Comparison of ENCODE assay signal across 10 cellular contexts in the genomic region with DNA sequence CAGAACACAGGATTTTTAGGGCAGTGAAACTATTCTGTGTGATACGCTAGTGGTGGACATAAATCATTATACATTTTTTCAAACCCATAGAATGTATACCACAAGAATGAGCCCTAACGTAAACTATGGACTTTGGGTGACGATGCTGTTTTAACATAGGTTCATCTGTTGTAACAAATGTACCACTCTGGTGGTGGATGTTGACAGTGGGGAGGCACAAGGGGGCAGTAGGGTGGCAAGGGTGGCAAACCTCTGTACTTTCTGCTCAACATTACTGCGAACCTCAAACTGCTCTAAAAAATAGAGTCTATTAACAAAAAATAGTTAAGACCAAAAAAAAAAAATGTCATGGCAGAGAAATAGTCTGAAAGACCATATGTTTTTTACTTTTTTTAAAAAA. TPM values are rescaled to one million over a fixed set of nuclear protein-coding genes. Genes with fewer than 3 reads are reported as not detected.
A peak's percentile ranks its signal among the peaks of the same experiment; 100 is the strongest.
DNase-seq lines count a peak whose midpoint lies in the region; ATAC-seq and TF ChIP-seq lines count a peak whose summit lies in the region.
"Had no signal": no experiment of that assay in that cellular context is flagged by ENCODE, and none has a peak within 500 bp of the region (broad histone marks: within the 10 kb centered on the region; RNA-seq: fewer than 3 reads in every experiment).

No MANE protein-coding gene starts in this region.

- POLR2A ChIA-PET in CD8-positive, alpha-beta T cell (lab: Charles Lee), result interaction anchor here (0.5 to 1.7 kb wide), 5 partner anchors 9 to 89 kb away, joined by 3 to 14 read pairs (median 4); partner anchors contain the start of gene MVB12B

- H3K79me2 ChIP-seq in OCI-LY1 (ENCODE audit: insufficient read depth, low read length), result no peaks in the 10 kb centered on the region

- no peaks in the 10 kb centered on the region for H3K9me3 Mint-ChIP-seq in CD8-positive, alpha-beta T cell
- H3K9me3 Mint-ChIP-seq in natural killer cell, result no peaks in the 10 kb centered on the region
- H3K9me3 Mint-ChIP-seq in type B pancreatic cell, result no peaks in the 10 kb centered on the region
- H3K9me3 Mint-ChIP-seq: natural killer cell treated with Interleukin-12 subunit alpha and Interleukin-12 subunit beta and Interleukin-15 and Interleukin-18, amount 100 ng/mL, for 72 hours had no signal

- no peaks in the 10 kb centered on the region for H3K27me3 Mint-ChIP-seq in CD8-positive, alpha-beta T cell (ENCODE audit: low read depth)
- peaks cover 0 to 4% of the 10 kb centered on the region in 2 donors for H3K27me3 Mint-ChIP-seq in natural killer cell (ENCODE audit: low read depth in 2 of 2)
- H3K27me3 Mint-ChIP-seq in type B pancreatic cell, result no peaks in the 10 kb centered on the region

- CTCF ChIA-PET in CD8-positive, alpha-beta T cell (lab: Charles Lee), result interaction anchor here (0.6 to 13.2 kb wide), 40 partner anchors 9 to 1002 kb away, joined by 3 to 182 read pairs (median 4); partner anchors contain the start of gene MVB12B

- intact Hi-C loops in CD8-positive, alpha-beta T cell (cut with DNase I, micrococcal nuclease), result loop anchor here (1.0 kb wide), 2 partner anchors 81 to 174 kb away; no protein-coding TSS in a partner anchor
- intact Hi-C loops in natural killer cell (cut with micrococcal nuclease), result loop anchor here (2.0 kb wide), 1 partner anchor 173 kb away; no protein-coding TSS in a partner anchor

- H3K9ac ChIP-seq in OCI-LY1 (ENCODE audit: low read length), result no peak overlapping the region

- no peaks in the 10 kb centered on the region for H4K20me1 ChIP-seq in OCI-LY1 (ENCODE audit: insufficient read depth, low read length)

- H3K27ac ChIP-seq in CD8-positive, alpha-beta T cell (ENCODE audit: low read depth, low read length), result no peak overlapping the region
- H3K27ac ChIP-seq in OCI-LY1 (ENCODE audit: low read depth, low read length, poor library complexity, severe bottlenecking), result no peak overlapping the region

- no peaks in the 10 kb centered on the region for H3K9me2 ChIP-seq in OCI-LY1 (ENCODE audit: low read depth, low read length)

- H3K4me2 ChIP-seq in OCI-LY1 (ENCODE audit: low read length), result no peak overlapping the region

- no peaks in the 10 kb centered on the region for H3K9me3 ChIP-seq in CD8-positive, alpha-beta T cell (ENCODE audit: low read length)
- H3K9me3 ChIP-seq in OCI-LY1 (ENCODE audit: low read length), result 0 out of 2 replicates have a peak, but pooled peaks cover 3% of the 10 kb centered on the region

- peaks cover 3% of the 10 kb centered on the region for H3K4me1 ChIP-seq in CD8-positive, alpha-beta T cell (ENCODE audit: insufficient read depth, low read length)
- no peaks in the 10 kb centered on the region for H3K4me1 ChIP-seq in OCI-LY1 (ENCODE audit: insufficient read depth, low read length, severe bottlenecking)

- H3K4me1 Mint-ChIP-seq in CD8-positive, alpha-beta T cell (ENCODE audit: low read depth), result peaks cover 14% of the 10 kb centered on the region
- H3K4me1 Mint-ChIP-seq in natural killer cell (no peaks in the 10 kb centered on the region), type B pancreatic cell (ENCODE audit: unreplicated experiment) (no peaks in the 10 kb centered on the region)

- no peaks in the 10 kb centered on the region for H3K27me3 ChIP-seq in CD8-positive, alpha-beta T cell (ENCODE audit: insufficient read depth, low read length)
- H3K27me3 ChIP-seq in OCI-LY1 (ENCODE audit: insufficient read depth, low read length), result no peaks in the 10 kb centered on the region

- no peak overlapping the region for H3K4me3 Mint-ChIP-seq in CD8-positive, alpha-beta T cell
- H3K4me3 Mint-ChIP-seq in natural killer cell (no peak overlapping the region), type B pancreatic cell (no peak overlapping the region)
- H3K4me3 Mint-ChIP-seq: natural killer cell treated with Interleukin-12 subunit alpha and Interleukin-12 subunit beta and Interleukin-15 and Interleukin-18, amount 100 ng/mL, for 72 hours had no signal

- H3K36me3 Mint-ChIP-seq in CD8-positive, alpha-beta T cell, result no peaks in the 10 kb centered on the region
- H3K36me3 Mint-ChIP-seq in natural killer cell (no peaks in the 10 kb centered on the region), type B pancreatic cell (no peaks in the 10 kb centered on the region)
- H3K36me3 Mint-ChIP-seq: natural killer cell treated with Interleukin-12 subunit alpha and Interleukin-12 subunit beta and Interleukin-15 and Interleukin-18, amount 100 ng/mL, for 72 hours had no signal

- H3F3A ChIP-seq in OCI-LY1 (ENCODE audit: insufficient read depth, low read length), result no peaks in the 10 kb centered on the region

- no peak overlapping the region for H3K4me3 ChIP-seq in CD8-positive, alpha-beta T cell (ENCODE audit: low read depth, low read length)
- H3K4me3 ChIP-seq in OCI-LY1 (ENCODE audit: low read depth, low read length, poor library complexity, severe bottlenecking), result no peak overlapping the region

- H3K36me3 ChIP-seq in CD8-positive, alpha-beta T cell (ENCODE audit: insufficient read depth, low read length), result no peaks in the 10 kb centered on the region
- no peaks in the 10 kb centered on the region; the same call in 1 of the 2 replicates for H3K36me3 ChIP-seq in OCI-LY1 (ENCODE audit: insufficient read depth, low read length)

- peak; percentile 30 to 73 (median 53) for DNase-seq in CD8-positive, alpha-beta T cell
- peak; percentile 23 for DNase-seq in central memory CD4-positive, alpha-beta T cell
- DNase-seq in natural killer cell (no peak), type B pancreatic cell (ENCODE audit: extremely low spot score, unreplicated experiment) (no peak), NCI-H2081 treated with DMSO at 0.1 percent for 48 hours (lab: John Stamatoyannopoulos, UW) (no peak)
- DNase-seq: NCI-H187 treated with DMSO at 0.1 percent for 48 hours had no signal

- H2AFZ ChIP-seq in OCI-LY1 (ENCODE audit: low read length), result no peak overlapping the region

- peak; percentile 92 for ATAC-seq in CD8-positive, alpha-beta T cell
- peak in 2 of 3 donors; percentile 59 to 67 for ATAC-seq in natural killer cell
- ATAC-seq in HG03565 (IDR thresholded peaks at IDR 0.05; ENCODE audit: unreplicated experiment), result no peak
- no peak for ATAC-seq in GM21447 (IDR thresholded peaks at IDR 0.05; ENCODE audit: unreplicated experiment)

- no peak overlapping the region for H3K27ac Mint-ChIP-seq in CD8-positive, alpha-beta T cell
- H3K27ac Mint-ChIP-seq in natural killer cell, result no peak overlapping the region
- no peak overlapping the region for H3K27ac Mint-ChIP-seq in type B pancreatic cell

- TF ChIP-seq CTCF in CD8-positive, alpha-beta T cell (IDR thresholded peaks at IDR 0.05), result peak; percentile 71
- peak; percentile 45 for TF ChIP-seq CTCF in OCI-LY1 (IDR thresholded peaks at IDR 0.05; ENCODE audit: low read length)
- TF ChIP-seq CTCF in natural killer cell (IDR thresholded peaks at IDR 0.05), result peak; percentile 23
- no peak for TF ChIP-seq CTCF in type B pancreatic cell (conservative IDR thresholded peaks at IDR 0.05)

RNA-seq across cellular contexts. Expression of gene MVB12B, which starts 9.1 kb away (rescaled TPM):
- total RNA-seq in CD8-positive, alpha-beta T cell, result 10 to 100 TPM; 25.7 to 26.9 TPM
- total RNA-seq in natural killer cell, result 10 to 100 TPM in 1 of 3 donors, 1 to 10 TPM in 2; 2.0 to 13.0 (median 7.8) TPM
- total RNA-seq in type B pancreatic cell (ENCODE audit: low replicate concordance), result 11.4 and 26.1 TPM in 2 replicates

Comparison
In these comparisons a context has a peak if more than half of its experiments do, and no peak if none do; other contexts are left out.
1. ATAC-seq: peak in CD8-positive, alpha-beta T cell (single experiment) and natural killer cell (2 of 3); none in HG03565 (single experiment) and GM21447 (single experiment).
2. DNase-seq: peak in CD8-positive, alpha-beta T cell (7 of 7) and central memory CD4-positive, alpha-beta T cell (single experiment); none in natural killer cell (single experiment), type B pancreatic cell (single experiment) and NCI-H2081 treated with DMSO at 0.1 percent for 48 hours (single experiment).